In genomic region chr10:33277135-33277536, GRCh38 we compare ENCODE assay signal across 11 cellular contexts. TPM values are rescaled to one million over a fixed set of nuclear protein-coding genes. Genes with fewer than 3 reads are reported as not detected.
DNase-seq lines count a peak whose midpoint lies in the region; TF ChIP-seq lines count a peak whose summit lies in the region.
"Had no signal": no experiment of that assay in that cellular context is flagged by ENCODE, and none has a peak within 500 bp of the region (broad histone marks: within the 10 kb centered on the region; RNA-seq: fewer than 3 reads in every experiment).

No MANE protein-coding gene starts in this region.

- POLR2A ChIA-PET in RWPE1 (lab: Yijun Ruan, JAX; ENCODE audit: low non-redundant PET): no interaction called here

- DNase-seq in AG10803 (ENCODE audit: low read depth) (peak; percentile 69), RWPE1 (ENCODE audit: low spot score) (no peak), fibroblast of villous mesenchyme (ENCODE audit: low read depth) (peak; percentile 48), osteoblast (ENCODE audit: insufficient read length, low spot score, missing footprints) (no peak), COLO668 (lab: John Stamatoyannopoulos, UW; ENCODE audit: unreplicated experiment) (no peak), KG1 (lab: John Stamatoyannopoulos, UW) (no peak)
- no peak for DNase-seq in stimulated activated CD4-positive, alpha-beta T cell treated with anti-CD3 and anti-CD28 coated beads, Interleukin-4, amount 100 ng/mL, for 24 hours
- DNase-seq in activated CD8-positive, alpha-beta memory T cell treated with anti-CD3 and anti-CD28 coated beads, Interleukin-2, amount 50 U/mL, for 4 hours: no peak
- DNase-seq: activated CD8-positive, alpha-beta T cell treated with anti-CD3 and anti-CD28 coated beads for 36 hours; NCI-H1105 treated with DMSO at 0.1 percent for 48 hours had no signal

- H4K20me1 ChIP-seq in osteoblast (ENCODE audit: insufficient read depth, low read length): no peaks in the 10 kb centered on the region

- H2AFZ ChIP-seq in osteoblast (ENCODE audit: low read length): no peak overlapping the region

- H3K27ac ChIP-seq in RWPE1 (peak overlapping the region; percentile 83), osteoblast (ENCODE audit: low read depth, low read length) (peak overlapping the region; percentile 84)
- H3K27ac ChIP-seq: BLaER1 treated with 17β-estradiol and CSF1 and Interleukin-3, amounts not matched to agents 10 nM and 100 nM had no signal

- no peak overlapping the region for H3K4me3 ChIP-seq in AG10803 (ENCODE audit: low read length)
- H3K4me3 ChIP-seq in fibroblast of villous mesenchyme (ENCODE audit: low read depth, low read length): no peak overlapping the region
- no peak overlapping the region for H3K4me3 ChIP-seq in osteoblast (ENCODE audit: insufficient read depth, low read length)
- H3K4me3 ChIP-seq: BLaER1 treated with 17β-estradiol and CSF1 and Interleukin-3, amounts not matched to agents 10 nM and 100 nM had no signal

- H3K27me3 ChIP-seq in osteoblast (ENCODE audit: insufficient read depth, low read length): no peaks in the 10 kb centered on the region
- H3K27me3 ChIP-seq: BLaER1 treated with 17β-estradiol and CSF1 and Interleukin-3, amounts not matched to agents 10 nM and 100 nM had no signal

- H3K79me2 ChIP-seq in osteoblast (ENCODE audit: insufficient read depth, low read length): peaks cover 90% of the 10 kb centered on the region

- CTCF ChIA-PET in RWPE1 (lab: Yijun Ruan, JAX): interaction anchor here (0.6 to 0.7 kb wide), 2 partner anchors 54 to 1952 kb away, joined by 3 read pairs; no protein-coding TSS in a partner anchor

- no peaks in the 10 kb centered on the region for H3K9me3 ChIP-seq in osteoblast (ENCODE audit: low read depth, low read length)
- H3K9me3 ChIP-seq: BLaER1 treated with 17β-estradiol and CSF1 and Interleukin-3, amounts not matched to agents 10 nM and 100 nM had no signal

- peaks cover 38% of the 10 kb centered on the region for H3K36me3 ChIP-seq in osteoblast (ENCODE audit: insufficient read depth, low read length)

- TF ChIP-seq CTCF in AG10803 (conservative IDR thresholded peaks at IDR 0.05; ENCODE audit: low read length) (no peak), RWPE1 (conservative IDR thresholded peaks at IDR 0.05; ENCODE audit: low read depth) (no peak), fibroblast of villous mesenchyme (IDR thresholded peaks at IDR 0.05; ENCODE audit: insufficient read depth, low read depth, low read length) (no peak), osteoblast (IDR thresholded peaks at IDR 0.05; ENCODE audit: extremely low read depth, low read depth, low read length) (no peak)

- H3K4me2 ChIP-seq in osteoblast (ENCODE audit: insufficient read depth, low read length): no peak overlapping the region
- H3K4me2 ChIP-seq: BLaER1 treated with 17β-estradiol and CSF1 and Interleukin-3, amounts not matched to agents 10 nM and 100 nM had no signal

- peaks cover 57% of the 10 kb centered on the region for H3K4me1 ChIP-seq in osteoblast (ENCODE audit: insufficient read depth, low read length)

RNA-seq across cellular contexts. Expression of gene NRP1, which starts 57.3 kb away (rescaled TPM):
- total RNA-seq in fibroblast of villous mesenchyme: 197 and 222 TPM in 2 replicates
- total RNA-seq in osteoblast: 173 and 200 TPM in 2 replicates

Comparison
In these comparisons a context has a peak if more than half of its experiments do, and no peak if none do; other contexts are left out.
1. DNase-seq: peak in AG10803 (single experiment) and fibroblast of villous mesenchyme (single experiment); none in RWPE1 (single experiment), osteoblast (single experiment), COLO668 (single experiment), KG1 (single experiment), stimulated activated CD4-positive, alpha-beta T cell treated with anti-CD3 and anti-CD28 coated beads, Interleukin-4, amount 100 ng/mL, for 24 hours (single experiment) and activated CD8-positive, alpha-beta memory T cell treated with anti-CD3 and anti-CD28 coated beads, Interleukin-2, amount 50 U/mL, for 4 hours (single experiment).